ENCODE assay signal across 10 cellular contexts in genomic region chr1:167297222-167298214, GRCh38.
DNase-seq lines count a peak whose midpoint lies in the region; ATAC-seq, FAIRE-seq and TF ChIP-seq lines count a peak whose summit lies in the region.
"Had no signal": no experiment of that assay in that cellular context is flagged by ENCODE, and none has a peak within 500 bp of the region (broad histone marks: within the 10 kb centered on the region; RNA-seq: fewer than 3 reads in every experiment).

No MANE protein-coding gene starts in this region.

- ATAC-seq in GM12878 (0 out of 3 replicates have a peak, but pooled peaks have one; percentile 22), HG02852 (IDR thresholded peaks at IDR 0.05; ENCODE audit: unreplicated experiment) (no peak)
- ATAC-seq: stimulated activated naive CD8-positive, alpha-beta T cell treated with anti-CD3 and anti-CD28 coated beads, Interleukin-15, Interleukin-2, amounts not matched to agents 100 U/mL and 50 U/mL, for 24 hours had no signal

- WGBS in GM12878 (ENCODE audit: insufficient coverage, insufficient replicate concordance, low lambda C conversion rate, missing lambda C conversion rate) = 100% methylated on average over 4 of the region's 4 CpGs
- 64% methylated on average over 4 of the region's 4 CpGs for WGBS in hepatocyte (ENCODE audit: low lambda C conversion rate, missing lambda C conversion rate)
- WGBS in mesendoderm (ENCODE audit: extremely low coverage, insufficient coverage, low lambda C conversion rate) = no CpG with 5 or more reads among the region's 4 CpGs

- no peak overlapping the region for H2BK5ac ChIP-seq in mesendoderm (ENCODE audit: low read length)

- H3K9me3 ChIP-seq in GM12878 (replicated peaks; ENCODE audit: control insufficient read depth, insufficient read depth, low read length) (no peaks in the 10 kb centered on the region; the same call in 1 of the 3 replicates), hepatocyte (ENCODE audit: low read depth) (no peaks in the 10 kb centered on the region), subcutaneous abdominal adipose tissue (ENCODE audit: control insufficient read depth in 5 of 5, low read length in 5 of 5) (no peaks in the 10 kb centered on the region)

- H3K56ac ChIP-seq in mesendoderm (ENCODE audit: low read length) = no peak overlapping the region

- no peak overlapping the region for H3K4ac ChIP-seq in mesendoderm (ENCODE audit: low read depth, low read length)

- no peak overlapping the region for H2BK15ac ChIP-seq in mesendoderm (replicated peaks; ENCODE audit: low read depth)

- TF ChIP-seq EP300 in GM12878 (IDR thresholded peaks at IDR 0.05; ENCODE audit: borderline replicate concordance in 1 of 2, control insufficient read depth in 1 of 2, low read depth in 2 of 2, low read length in 2 of 2) = no peak

- no peak overlapping the region for H2AK5ac ChIP-seq in mesendoderm (ENCODE audit: low read length)

- H3K36me3 ChIP-seq in GM12878 (ENCODE audit: control insufficient read depth in 2 of 2, insufficient read depth in 2 of 2, low read length in 1 of 2) = no peaks in the 10 kb centered on the region
- H3K36me3 ChIP-seq in hepatocyte (replicated peaks; ENCODE audit: insufficient read depth, low read depth) = no peaks in the 10 kb centered on the region
- H3K36me3 ChIP-seq in subcutaneous abdominal adipose tissue (ENCODE audit: control insufficient read depth in 5 of 5, insufficient read depth in 5 of 5, low read length in 5 of 5) = no peaks in the 10 kb centered on the region
- no peaks in the 10 kb centered on the region for H3K36me3 ChIP-seq in mesendoderm (ENCODE audit: control insufficient read depth, insufficient read depth, low read length)

- H2BK120ac ChIP-seq in mesendoderm (ENCODE audit: low read depth, low read length) = no peak overlapping the region

- POLR2A ChIA-PET in GM12878 (lab: Charles Lee) = interaction anchor here (1.0 kb wide), 1 partner anchor 31 kb away, joined by 10 read pairs; no protein-coding TSS in a partner anchor

- H3K4me2 ChIP-seq in GM12878 (ENCODE audit: control insufficient read depth, insufficient read depth) = no peak overlapping the region
- H3K4me2 ChIP-seq in hepatocyte = peak overlapping the region; percentile 15
- H3K4me2 ChIP-seq in mesendoderm (ENCODE audit: low read length) = no peak overlapping the region

- H4K8ac ChIP-seq in mesendoderm (ENCODE audit: low read depth, low read length) = no peak overlapping the region

- peak; percentile 46 to 67 for DNase-seq in Kasumi-1 (lab: John Stamatoyannopoulos, UW)
- DNase-seq in GM12878 (ENCODE audit: low read depth, low spot score) = no peak
- peak; percentile 50 for DNase-seq in hepatocyte (ENCODE audit: low spot score)
- DNase-seq in mesendoderm = no peak
- no peak for DNase-seq in NCI-H446 (lab: John Stamatoyannopoulos, UW)
- DNase-seq: midbrain; stimulated activated naive CD8-positive, alpha-beta T cell treated with anti-CD3 and anti-CD28 coated beads, Interleukin-15, Interleukin-2, amounts not matched to agents 100 U/mL and 50 U/mL, for 24 hours had no signal

- H3K79me2 ChIP-seq in GM12878 (ENCODE audit: control insufficient read depth, insufficient read depth, low read length) (peaks cover 3% of the 10 kb centered on the region), hepatocyte (peaks cover 51% of the 10 kb centered on the region), mesendoderm (ENCODE audit: control insufficient read depth, insufficient read depth, low read length) (peaks cover 17% of the 10 kb centered on the region)

- intact Hi-C loops in GM12878 (cut with micrococcal nuclease; ENCODE audit: unreplicated experiment) = no loop called here

- no peaks in the 10 kb centered on the region for H3K27me3 ChIP-seq in GM12878 (replicated peaks in 1 of 2; ENCODE audit: control insufficient read depth in 2 of 2, insufficient read depth in 2 of 2, low read length in 1 of 2)
- H3K27me3 ChIP-seq in hepatocyte = no peaks in the 10 kb centered on the region
- no peaks in the 10 kb centered on the region for H3K27me3 ChIP-seq in subcutaneous abdominal adipose tissue (ENCODE audit: control insufficient read depth in 5 of 5, insufficient read depth in 4 of 5, low read length in 5 of 5)
- H3K27me3 ChIP-seq in mesendoderm (ENCODE audit: insufficient read depth, low read length, poor library complexity) = no peaks in the 10 kb centered on the region

- no peak for TF ChIP-seq POLR2A in GM12878 (IDR thresholded peaks at IDR 0.05; ENCODE audit: low read depth, low read length)

- H3K4me3 ChIP-seq in GM12878 = no peak overlapping the region
- no peak overlapping the region for H3K4me3 ChIP-seq in hepatocyte
- no peak overlapping the region for H3K4me3 ChIP-seq in subcutaneous abdominal adipose tissue (ENCODE audit: low read depth in 1 of 5, low read length in 5 of 5)
- no peak overlapping the region for H3K4me3 ChIP-seq in mesendoderm (ENCODE audit: low read length)

- no peak overlapping the region for H3K18ac ChIP-seq in mesendoderm (ENCODE audit: low read length)

- H4K5ac ChIP-seq in mesendoderm (ENCODE audit: low read length) = no peak overlapping the region

- H3K9me2 ChIP-seq in hepatocyte (replicated peaks; ENCODE audit: insufficient read depth) = no peaks in the 10 kb centered on the region

- RAD21 ChIA-PET in GM12878 (lab: Charles Lee; ENCODE audit: unreplicated experiment) = interaction anchor here (1.1 kb wide), 1 partner anchor 34 kb away, joined by 4 read pairs; no protein-coding TSS in a partner anchor

- no peak overlapping the region for H3K23ac ChIP-seq in mesendoderm (ENCODE audit: low read length)

- in situ Hi-C loops in GM12878 (cut with MboI) = no loop called here

- H4K20me1 ChIP-seq in GM12878 (ENCODE audit: control insufficient read depth, insufficient read depth) (no peaks in the 10 kb centered on the region), hepatocyte (ENCODE audit: insufficient read depth, poor library complexity, severe bottlenecking) (no peaks in the 10 kb centered on the region)

- peaks cover 5% of the 10 kb centered on the region for H3K79me1 ChIP-seq in mesendoderm (ENCODE audit: low read length)

- no TSS peak for BruUV-seq in GM12878 (replicated peaks; lab: Mats Ljungman, UMichigan)

- no peak for TF ChIP-seq RAD21 in GM12878 (IDR thresholded peaks at IDR 0.05; ENCODE audit: insufficient read depth, low read depth, low read length)

- SMC1A ChIA-PET in GM12878 (lab: Charles Lee; ENCODE audit: uncharacterized antibody, unreplicated experiment) = interaction anchor here (1.1 to 2.6 kb wide), 4 partner anchors 10 to 55 kb away, joined by 3 to 8 read pairs (median 6); no protein-coding TSS in a partner anchor

- no peak for FAIRE-seq in GM12878 (lab: Jason Lieb, UNC)
- FAIRE-seq: frontal cortex had no signal

- CTCF ChIA-PET in GM12878 (lab: Yijun Ruan, JAX) = interaction anchor here (0.9 to 2.9 kb wide), 4 partner anchors 10 to 33 kb away, joined by 3 to 14 read pairs (median 3); no protein-coding TSS in a partner anchor

- no peak overlapping the region for H3K27ac ChIP-seq in GM12878 (ENCODE audit: control insufficient read depth, insufficient read depth)
- peak overlapping the region; percentile 71 for H3K27ac ChIP-seq in hepatocyte
- H3K27ac ChIP-seq in subcutaneous abdominal adipose tissue (ENCODE audit: low read depth, low read length) = peak overlapping the region; percentile 13
- no peak overlapping the region for H3K27ac ChIP-seq in mesendoderm (ENCODE audit: low read depth, low read length)

- H2AFZ ChIP-seq in GM12878 (ENCODE audit: control insufficient read depth, low read depth, low read length) (no peak overlapping the region), hepatocyte (no peak overlapping the region)

- H3K9ac ChIP-seq in GM12878 (ENCODE audit: control insufficient read depth, insufficient read depth, low read length) = no peak overlapping the region
- H3K9ac ChIP-seq in subcutaneous abdominal adipose tissue (ENCODE audit: low read length in 5 of 5) = no peak overlapping the region
- H3K9ac ChIP-seq in mesendoderm (ENCODE audit: low read length) = no peak overlapping the region

- no peaks in the 10 kb centered on the region for H3K4me1 ChIP-seq in GM12878 (ENCODE audit: control insufficient read depth, insufficient read depth, low read length)
- H3K4me1 ChIP-seq in hepatocyte (ENCODE audit: insufficient read depth) = peaks cover 10% of the 10 kb centered on the region
- H3K4me1 ChIP-seq in subcutaneous abdominal adipose tissue (ENCODE audit: control insufficient read depth in 5 of 5, insufficient read depth in 5 of 5, low read length in 5 of 5) = peaks cover 0 to 11% (median 10%) of the 10 kb centered on the region in 5 donors
- no peaks in the 10 kb centered on the region for H3K4me1 ChIP-seq in mesendoderm (ENCODE audit: control insufficient read depth, low read depth, low read length)

- TF ChIP-seq CTCF in GM12878 (IDR thresholded peaks at IDR 0.05 in 2 of 3, conservative IDR thresholded peaks at IDR 0.05 in 1 of 3; ENCODE audit: control insufficient read depth in 2 of 3, extremely low read depth in 1 of 3, insufficient read depth in 1 of 3, low read depth in 3 of 3, low read length in 3 of 3) = no peak
- TF ChIP-seq CTCF in hepatocyte (IDR thresholded peaks at IDR 0.05; ENCODE audit: poor library complexity) = no peak

TF ChIP-seq in GM12878, 131 proteins besides CTCF, POLR2A, EP300 and RAD21:
- TF ChIP-seq ZNF207 (IDR thresholded peaks at IDR 0.05; ENCODE audit: borderline replicate concordance) = no peak

Comparison
In these comparisons a context has a peak if more than half of its experiments do, and no peak if none do; other contexts are left out.
1. DNase-seq: peak in Kasumi-1 (2 of 2) and hepatocyte (single experiment); none in GM12878 (single experiment), mesendoderm (single experiment) and NCI-H446 (0 of 2).
2. H3K27ac ChIP-seq: peak in hepatocyte (single experiment) and subcutaneous abdominal adipose tissue (single experiment); none in GM12878 (single experiment) and mesendoderm (single experiment).